6 cellular contexts compared by ENCODE assay signal in genomic region chr20:63538204-63539091, GRCh38. TPM values are rescaled to one million over a fixed set of nuclear protein-coding genes. Genes with fewer than 3 reads are reported as not detected.
DNase-seq lines count a peak whose midpoint lies in the region; ATAC-seq lines count a peak whose summit lies in the region.

No MANE protein-coding gene starts in this region.

- H3K27ac Mint-ChIP-seq in CD8-positive, alpha-beta memory T cell = peak overlapping the region in 7 of 8 donors; percentile 21 to 75 (median 63)

- no peak for ATAC-seq in GM21825 (IDR thresholded peaks at IDR 0.05; ENCODE audit: unreplicated experiment)

- peak in 2 of 5 donors; percentile 38 to 43 for DNase-seq in CD8-positive, alpha-beta memory T cell
- DNase-seq in NCI-H2081 (lab: John Stamatoyannopoulos, UW) (peak; percentile 54 to 84), dermis microvascular lymphatic vessel endothelial cell (ENCODE audit: low read depth in 2 of 2) (peak; percentile 50 to 54), skeletal muscle cell (ENCODE audit: low read depth) (no peak), pons (ENCODE audit: low spot score) (no peak)

- H3K4me3 Mint-ChIP-seq in CD8-positive, alpha-beta memory T cell = peak overlapping the region in 5 of 7 donors; percentile 54 to 74 (median 69)

- H3K36me3 Mint-ChIP-seq in CD8-positive, alpha-beta memory T cell = no peaks in the 10 kb centered on the region

- peak overlapping the region; percentile 62 for H3K4me3 ChIP-seq in CD8-positive, alpha-beta memory T cell (ENCODE audit: low read length)
- H3K4me3 ChIP-seq in skeletal muscle cell (ENCODE audit: low read depth, low read length) = peak overlapping the region; percentile 26

- POLR2A ChIA-PET in CD8-positive, alpha-beta memory T cell (lab: Charles Lee) = interaction anchor here (0.8 to 2.7 kb wide), 9 partner anchors 9 to 524 kb away, joined by 3 to 31 read pairs (median 5); partner anchors contain the start of genes GMEB2, HELZ2, PPDPF and TPD52L2

- no peaks in the 10 kb centered on the region for H3K27me3 Mint-ChIP-seq in CD8-positive, alpha-beta memory T cell

- peaks cover 0 to 18% (median 3%) of the 10 kb centered on the region in 3 donors for H3K4me1 Mint-ChIP-seq in CD8-positive, alpha-beta memory T cell

- peak overlapping the region; percentile 43 for H3K27ac ChIP-seq in CD8-positive, alpha-beta memory T cell (ENCODE audit: low read depth, low read length)

- H3K27me3 ChIP-seq in CD8-positive, alpha-beta memory T cell (ENCODE audit: insufficient read depth, low read length, poor library complexity, severe bottlenecking) = no peaks in the 10 kb centered on the region

- no peaks in the 10 kb centered on the region for H3K9me3 Mint-ChIP-seq in CD8-positive, alpha-beta memory T cell

- H3K9me3 ChIP-seq in CD8-positive, alpha-beta memory T cell (ENCODE audit: low read length) = no peaks in the 10 kb centered on the region

- H3K4me1 ChIP-seq in CD8-positive, alpha-beta memory T cell (ENCODE audit: insufficient read depth, low read length) = peaks cover 23% of the 10 kb centered on the region

- H3K36me3 ChIP-seq in CD8-positive, alpha-beta memory T cell (ENCODE audit: insufficient read depth, low read length) = no peaks in the 10 kb centered on the region

- CTCF ChIA-PET in CD8-positive, alpha-beta memory T cell (lab: Charles Lee) = interaction anchor here (0.9 to 3.7 kb wide), 35 partner anchors 9 to 582 kb away, joined by 3 to 35 read pairs (median 6); partner anchors contain the start of genes ARFRP1, HELZ2, LIME1 and PPDPF

RNA-seq across cellular contexts. Expression of gene PTK6, which starts 1.3 kb away (rescaled TPM):
- total RNA-seq in CD8-positive, alpha-beta memory T cell = under 1 TPM; 0.18 to 0.31 TPM
- 0.16 TPM for polyA plus RNA-seq in CD8-positive, alpha-beta memory T cell
- under 0.01 TPM in 2 replicates for total RNA-seq in dermis microvascular lymphatic vessel endothelial cell

RNA-seq across cellular contexts. Expression of gene SRMS, which starts 9.1 kb away (rescaled TPM):
- total RNA-seq in CD8-positive, alpha-beta memory T cell = not detected
- polyA plus RNA-seq in CD8-positive, alpha-beta memory T cell = not detected
- not detected in 2 replicates for total RNA-seq in dermis microvascular lymphatic vessel endothelial cell

RNA-seq across cellular contexts. Expression of gene FNDC11, which starts 15.5 kb away (rescaled TPM):
- total RNA-seq in CD8-positive, alpha-beta memory T cell = under 1 TPM; 0.13 to 0.26 TPM
- not detected for polyA plus RNA-seq in CD8-positive, alpha-beta memory T cell
- total RNA-seq in dermis microvascular lymphatic vessel endothelial cell = 1.1 and 1.3 TPM in 2 replicates

RNA-seq across cellular contexts. Expression of gene PPDPF, which starts 17.9 kb away (rescaled TPM):
- total RNA-seq in CD8-positive, alpha-beta memory T cell = 100 to 1,000 TPM; 207 to 218 TPM
- 137 TPM for polyA plus RNA-seq in CD8-positive, alpha-beta memory T cell
- 16.3 and 36.2 TPM in 2 replicates for total RNA-seq in dermis microvascular lymphatic vessel endothelial cell

RNA-seq across cellular contexts. Expression of gene HELZ2, which starts 35.6 kb away (rescaled TPM):
- total RNA-seq in CD8-positive, alpha-beta memory T cell = 1 to 10 TPM; 7.4 to 8.7 TPM
- polyA plus RNA-seq in CD8-positive, alpha-beta memory T cell = 9.8 TPM
- 25.7 and 30.1 TPM in 2 replicates for total RNA-seq in dermis microvascular lymphatic vessel endothelial cell

Comparison
In these comparisons a context has a peak if more than half of its experiments do, and no peak if none do; other contexts are left out.
1. DNase-seq: peak in NCI-H2081 (2 of 2) and dermis microvascular lymphatic vessel endothelial cell (2 of 2); none in skeletal muscle cell (single experiment) and pons (single experiment).